1 cellular context compared by ENCODE assay signal in the genomic region with DNA sequence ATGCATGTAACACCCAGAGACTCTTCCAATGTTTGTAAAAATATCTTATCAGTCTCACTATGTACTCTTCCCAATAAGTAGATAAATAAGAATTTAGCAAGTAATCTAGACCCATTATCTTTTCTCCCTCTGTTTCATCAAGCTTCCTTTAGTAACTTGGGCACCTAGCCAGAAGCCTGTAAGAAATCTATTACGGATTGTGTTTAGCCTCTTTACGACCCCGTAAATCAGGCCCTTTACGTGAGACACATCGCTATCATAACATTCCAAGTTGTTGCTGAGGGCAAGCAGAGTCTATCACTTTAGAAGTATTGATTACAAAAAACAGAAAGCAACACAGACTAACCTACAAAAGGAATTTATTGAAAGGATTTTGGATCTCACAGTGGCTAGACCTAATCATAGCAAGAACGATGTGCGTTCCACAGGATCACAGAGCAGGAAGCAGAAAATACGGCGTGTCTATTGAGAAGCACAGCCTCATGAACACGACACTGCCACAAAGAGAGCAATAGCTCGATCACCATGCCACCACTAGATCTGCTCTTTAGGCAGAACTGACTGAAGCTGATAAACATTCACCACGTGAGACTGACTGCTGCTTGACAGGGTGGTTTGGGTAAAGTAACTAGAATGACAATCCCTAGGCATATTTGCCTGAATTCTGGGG.
A peak's percentile ranks its signal among the peaks of the same experiment; 100 is the strongest.
TF ChIP-seq lines count a peak whose summit lies in the region.

No MANE protein-coding gene starts in this region.

TF ChIP-seq in HEK293, 187 proteins besides CTCF, POLR2A, EP300 and RAD21 (continued from another document):
- no peak for TF ChIP-seq IKZF3 (tag by site-specific recombination; IDR thresholded peaks at IDR 0.05)
- TF ChIP-seq, protein P1, sequence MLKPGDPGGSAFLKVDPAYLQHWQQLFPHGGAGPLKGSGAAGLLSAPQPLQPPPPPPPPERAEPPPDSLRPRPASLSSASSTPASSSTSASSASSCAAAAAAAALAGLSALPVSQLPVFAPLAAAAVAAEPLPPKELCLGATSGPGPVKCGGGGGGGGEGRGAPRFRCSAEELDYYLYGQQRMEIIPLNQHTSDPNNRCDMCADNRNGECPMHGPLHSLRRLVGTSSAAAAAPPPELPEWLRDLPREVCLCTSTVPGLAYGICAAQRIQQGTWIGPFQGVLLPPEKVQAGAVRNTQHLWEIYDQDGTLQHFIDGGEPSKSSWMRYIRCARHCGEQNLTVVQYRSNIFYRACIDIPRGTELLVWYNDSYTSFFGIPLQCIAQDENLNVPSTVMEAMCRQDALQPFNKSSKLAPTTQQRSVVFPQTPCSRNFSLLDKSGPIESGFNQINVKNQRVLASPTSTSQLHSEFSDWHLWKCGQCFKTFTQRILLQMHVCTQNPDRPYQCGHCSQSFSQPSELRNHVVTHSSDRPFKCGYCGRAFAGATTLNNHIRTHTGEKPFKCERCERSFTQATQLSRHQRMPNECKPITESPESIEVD (tag by site-specific recombination; IDR thresholded peaks at IDR 0.05), result peak; percentile 50; the same call in 1 of the 2 replicates
- TF ChIP-seq, protein P2, sequence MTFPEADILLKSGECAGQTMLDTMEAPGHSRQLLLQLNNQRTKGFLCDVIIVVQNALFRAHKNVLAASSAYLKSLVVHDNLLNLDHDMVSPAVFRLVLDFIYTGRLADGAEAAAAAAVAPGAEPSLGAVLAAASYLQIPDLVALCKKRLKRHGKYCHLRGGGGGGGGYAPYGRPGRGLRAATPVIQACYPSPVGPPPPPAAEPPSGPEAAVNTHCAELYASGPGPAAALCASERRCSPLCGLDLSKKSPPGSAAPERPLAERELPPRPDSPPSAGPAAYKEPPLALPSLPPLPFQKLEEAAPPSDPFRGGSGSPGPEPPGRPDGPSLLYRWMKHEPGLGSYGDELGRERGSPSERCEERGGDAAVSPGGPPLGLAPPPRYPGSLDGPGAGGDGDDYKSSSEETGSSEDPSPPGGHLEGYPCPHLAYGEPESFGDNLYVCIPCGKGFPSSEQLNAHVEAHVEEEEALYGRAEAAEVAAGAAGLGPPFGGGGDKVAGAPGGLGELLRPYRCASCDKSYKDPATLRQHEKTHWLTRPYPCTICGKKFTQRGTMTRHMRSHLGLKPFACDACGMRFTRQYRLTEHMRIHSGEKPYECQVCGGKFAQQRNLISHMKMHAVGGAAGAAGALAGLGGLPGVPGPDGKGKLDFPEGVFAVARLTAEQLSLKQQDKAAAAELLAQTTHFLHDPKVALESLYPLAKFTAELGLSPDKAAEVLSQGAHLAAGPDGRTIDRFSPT (tag by site-specific recombination; IDR thresholded peaks at IDR 0.05), result no peak
- TF ChIP-seq SP2 (tag by site-specific recombination; IDR thresholded peaks at IDR 0.05), result no peak
- TF ChIP-seq ZNF596 (tag by site-specific recombination; IDR thresholded peaks at IDR 0.05), result no peak
- no peak for TF ChIP-seq ZNF548 (tag by site-specific recombination; IDR thresholded peaks at IDR 0.05)
- TF ChIP-seq ZNF266 (tag by site-specific recombination; IDR thresholded peaks at IDR 0.05; ENCODE audit: low read depth), result no peak
- peak; percentile 95 for TF ChIP-seq TRIM28 (IDR thresholded peaks at IDR 0.05; ENCODE audit: borderline replicate concordance, low read length)
- TF ChIP-seq ZNF335 (tag by site-specific recombination; conservative IDR thresholded peaks at IDR 0.05), result no peak
- TF ChIP-seq ZNF585B (tag by site-specific recombination; IDR thresholded peaks at IDR 0.05), result no peak
- no peak for TF ChIP-seq ZNF239 (tag by site-specific recombination; IDR thresholded peaks at IDR 0.05)
- TF ChIP-seq, protein P3, sequence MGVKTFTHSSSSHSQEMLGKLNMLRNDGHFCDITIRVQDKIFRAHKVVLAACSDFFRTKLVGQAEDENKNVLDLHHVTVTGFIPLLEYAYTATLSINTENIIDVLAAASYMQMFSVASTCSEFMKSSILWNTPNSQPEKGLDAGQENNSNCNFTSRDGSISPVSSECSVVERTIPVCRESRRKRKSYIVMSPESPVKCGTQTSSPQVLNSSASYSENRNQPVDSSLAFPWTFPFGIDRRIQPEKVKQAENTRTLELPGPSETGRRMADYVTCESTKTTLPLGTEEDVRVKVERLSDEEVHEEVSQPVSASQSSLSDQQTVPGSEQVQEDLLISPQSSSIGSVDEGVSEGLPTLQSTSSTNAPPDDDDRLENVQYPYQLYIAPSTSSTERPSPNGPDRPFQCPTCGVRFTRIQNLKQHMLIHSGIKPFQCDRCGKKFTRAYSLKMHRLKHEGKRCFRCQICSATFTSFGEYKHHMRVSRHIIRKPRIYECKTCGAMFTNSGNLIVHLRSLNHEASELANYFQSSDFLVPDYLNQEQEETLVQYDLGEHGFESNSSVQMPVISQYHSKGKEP (tag by site-specific recombination; IDR thresholded peaks at IDR 0.05), result no peak
- no peak for TF ChIP-seq ZNF707 (tag by site-specific recombination; IDR thresholded peaks at IDR 0.05)
- no peak for TF ChIP-seq ZNF426 (tag by site-specific recombination; IDR thresholded peaks at IDR 0.05)
- no peak for TF ChIP-seq ZNF792 (tag by site-specific recombination; IDR thresholded peaks at IDR 0.05)
- TF ChIP-seq KLF10 (tag by site-specific recombination; IDR thresholded peaks at IDR 0.05), result no peak
- no peak for TF ChIP-seq ZSCAN23 (tag by site-specific recombination; IDR thresholded peaks at IDR 0.05)
- TF ChIP-seq, protein P4, sequence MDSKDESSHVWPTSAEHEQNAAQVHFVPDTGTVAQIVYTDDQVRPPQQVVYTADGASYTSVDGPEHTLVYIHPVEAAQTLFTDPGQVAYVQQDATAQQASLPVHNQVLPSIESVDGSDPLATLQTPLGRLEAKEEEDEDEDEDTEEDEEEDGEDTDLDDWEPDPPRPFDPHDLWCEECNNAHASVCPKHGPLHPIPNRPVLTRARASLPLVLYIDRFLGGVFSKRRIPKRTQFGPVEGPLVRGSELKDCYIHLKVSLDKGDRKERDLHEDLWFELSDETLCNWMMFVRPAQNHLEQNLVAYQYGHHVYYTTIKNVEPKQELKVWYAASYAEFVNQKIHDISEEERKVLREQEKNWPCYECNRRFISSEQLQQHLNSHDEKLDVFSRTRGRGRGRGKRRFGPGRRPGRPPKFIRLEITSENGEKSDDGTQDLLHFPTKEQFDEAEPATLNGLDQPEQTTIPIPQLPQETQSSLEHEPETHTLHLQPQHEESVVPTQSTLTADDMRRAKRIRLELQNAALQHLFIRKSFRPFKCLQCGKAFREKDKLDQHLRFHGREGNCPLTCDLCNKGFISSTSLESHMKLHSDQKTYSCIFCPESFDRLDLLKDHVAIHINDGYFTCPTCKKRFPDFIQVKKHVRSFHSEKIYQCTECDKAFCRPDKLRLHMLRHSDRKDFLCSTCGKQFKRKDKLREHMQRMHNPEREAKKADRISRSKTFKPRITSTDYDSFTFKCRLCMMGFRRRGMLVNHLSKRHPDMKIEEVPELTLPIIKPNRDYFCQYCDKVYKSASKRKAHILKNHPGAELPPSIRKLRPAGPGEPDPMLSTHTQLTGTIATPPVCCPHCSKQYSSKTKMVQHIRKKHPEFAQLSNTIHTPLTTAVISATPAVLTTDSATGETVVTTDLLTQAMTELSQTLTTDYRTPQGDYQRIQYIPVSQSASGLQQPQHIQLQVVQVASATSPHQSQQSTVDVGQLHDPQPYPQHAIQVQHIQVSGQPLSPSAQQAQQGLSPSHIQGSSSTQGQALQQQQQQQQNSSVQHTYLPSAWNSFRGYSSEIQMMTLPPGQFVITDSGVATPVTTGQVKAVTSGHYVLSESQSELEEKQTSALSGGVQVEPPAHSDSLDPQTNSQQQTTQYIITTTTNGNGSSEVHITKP (tag by site-specific recombination; IDR thresholded peaks at IDR 0.05), result no peak
- TF ChIP-seq TCF7L2 (IDR thresholded peaks at IDR 0.05; ENCODE audit: borderline replicate concordance, low read depth, low read length), result peak; percentile 41; the same call in 1 of the 2 replicates
- TF ChIP-seq FEZF1 (tag by site-specific recombination; IDR thresholded peaks at IDR 0.05), result peak; percentile 58
- TF ChIP-seq ZBTB48 (tag by site-specific recombination; IDR thresholded peaks at IDR 0.05), result no peak
- TF ChIP-seq, protein P5, sequence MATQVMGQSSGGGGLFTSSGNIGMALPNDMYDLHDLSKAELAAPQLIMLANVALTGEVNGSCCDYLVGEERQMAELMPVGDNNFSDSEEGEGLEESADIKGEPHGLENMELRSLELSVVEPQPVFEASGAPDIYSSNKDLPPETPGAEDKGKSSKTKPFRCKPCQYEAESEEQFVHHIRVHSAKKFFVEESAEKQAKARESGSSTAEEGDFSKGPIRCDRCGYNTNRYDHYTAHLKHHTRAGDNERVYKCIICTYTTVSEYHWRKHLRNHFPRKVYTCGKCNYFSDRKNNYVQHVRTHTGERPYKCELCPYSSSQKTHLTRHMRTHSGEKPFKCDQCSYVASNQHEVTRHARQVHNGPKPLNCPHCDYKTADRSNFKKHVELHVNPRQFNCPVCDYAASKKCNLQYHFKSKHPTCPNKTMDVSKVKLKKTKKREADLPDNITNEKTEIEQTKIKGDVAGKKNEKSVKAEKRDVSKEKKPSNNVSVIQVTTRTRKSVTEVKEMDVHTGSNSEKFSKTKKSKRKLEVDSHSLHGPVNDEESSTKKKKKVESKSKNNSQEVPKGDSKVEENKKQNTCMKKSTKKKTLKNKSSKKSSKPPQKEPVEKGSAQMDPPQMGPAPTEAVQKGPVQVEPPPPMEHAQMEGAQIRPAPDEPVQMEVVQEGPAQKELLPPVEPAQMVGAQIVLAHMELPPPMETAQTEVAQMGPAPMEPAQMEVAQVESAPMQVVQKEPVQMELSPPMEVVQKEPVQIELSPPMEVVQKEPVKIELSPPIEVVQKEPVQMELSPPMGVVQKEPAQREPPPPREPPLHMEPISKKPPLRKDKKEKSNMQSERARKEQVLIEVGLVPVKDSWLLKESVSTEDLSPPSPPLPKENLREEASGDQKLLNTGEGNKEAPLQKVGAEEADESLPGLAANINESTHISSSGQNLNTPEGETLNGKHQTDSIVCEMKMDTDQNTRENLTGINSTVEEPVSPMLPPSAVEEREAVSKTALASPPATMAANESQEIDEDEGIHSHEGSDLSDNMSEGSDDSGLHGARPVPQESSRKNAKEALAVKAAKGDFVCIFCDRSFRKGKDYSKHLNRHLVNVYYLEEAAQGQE (tag by site-specific recombination; IDR thresholded peaks at IDR 0.05), result no peak
- TF ChIP-seq ZNF223 (tag by site-specific recombination; IDR thresholded peaks at IDR 0.05), result no peak
- TF ChIP-seq, protein P6, sequence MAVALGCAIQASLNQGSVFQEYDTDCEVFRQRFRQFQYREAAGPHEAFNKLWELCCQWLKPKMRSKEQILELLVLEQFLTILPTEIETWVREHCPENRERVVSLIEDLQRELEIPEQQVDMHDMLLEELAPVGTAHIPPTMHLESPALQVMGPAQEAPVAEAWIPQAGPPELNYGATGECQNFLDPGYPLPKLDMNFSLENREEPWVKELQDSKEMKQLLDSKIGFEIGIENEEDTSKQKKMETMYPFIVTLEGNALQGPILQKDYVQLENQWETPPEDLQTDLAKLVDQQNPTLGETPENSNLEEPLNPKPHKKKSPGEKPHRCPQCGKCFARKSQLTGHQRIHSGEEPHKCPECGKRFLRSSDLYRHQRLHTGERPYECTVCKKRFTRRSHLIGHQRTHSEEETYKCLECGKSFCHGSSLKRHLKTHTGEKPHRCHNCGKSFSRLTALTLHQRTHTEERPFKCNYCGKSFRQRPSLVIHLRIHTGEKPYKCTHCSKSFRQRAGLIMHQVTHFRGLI (tag by site-specific recombination; IDR thresholded peaks at IDR 0.05), result no peak
- peak; percentile 97 for TF ChIP-seq ZBTB17 (tag by site-specific recombination; IDR thresholded peaks at IDR 0.05)
- no peak for TF ChIP-seq ZNF302 (tag by site-specific recombination; IDR thresholded peaks at IDR 0.05; ENCODE audit: low read depth)
- no peak for TF ChIP-seq BCL11A (tag by site-specific recombination; IDR thresholded peaks at IDR 0.05; ENCODE audit: low read depth)
- TF ChIP-seq, protein P7, sequence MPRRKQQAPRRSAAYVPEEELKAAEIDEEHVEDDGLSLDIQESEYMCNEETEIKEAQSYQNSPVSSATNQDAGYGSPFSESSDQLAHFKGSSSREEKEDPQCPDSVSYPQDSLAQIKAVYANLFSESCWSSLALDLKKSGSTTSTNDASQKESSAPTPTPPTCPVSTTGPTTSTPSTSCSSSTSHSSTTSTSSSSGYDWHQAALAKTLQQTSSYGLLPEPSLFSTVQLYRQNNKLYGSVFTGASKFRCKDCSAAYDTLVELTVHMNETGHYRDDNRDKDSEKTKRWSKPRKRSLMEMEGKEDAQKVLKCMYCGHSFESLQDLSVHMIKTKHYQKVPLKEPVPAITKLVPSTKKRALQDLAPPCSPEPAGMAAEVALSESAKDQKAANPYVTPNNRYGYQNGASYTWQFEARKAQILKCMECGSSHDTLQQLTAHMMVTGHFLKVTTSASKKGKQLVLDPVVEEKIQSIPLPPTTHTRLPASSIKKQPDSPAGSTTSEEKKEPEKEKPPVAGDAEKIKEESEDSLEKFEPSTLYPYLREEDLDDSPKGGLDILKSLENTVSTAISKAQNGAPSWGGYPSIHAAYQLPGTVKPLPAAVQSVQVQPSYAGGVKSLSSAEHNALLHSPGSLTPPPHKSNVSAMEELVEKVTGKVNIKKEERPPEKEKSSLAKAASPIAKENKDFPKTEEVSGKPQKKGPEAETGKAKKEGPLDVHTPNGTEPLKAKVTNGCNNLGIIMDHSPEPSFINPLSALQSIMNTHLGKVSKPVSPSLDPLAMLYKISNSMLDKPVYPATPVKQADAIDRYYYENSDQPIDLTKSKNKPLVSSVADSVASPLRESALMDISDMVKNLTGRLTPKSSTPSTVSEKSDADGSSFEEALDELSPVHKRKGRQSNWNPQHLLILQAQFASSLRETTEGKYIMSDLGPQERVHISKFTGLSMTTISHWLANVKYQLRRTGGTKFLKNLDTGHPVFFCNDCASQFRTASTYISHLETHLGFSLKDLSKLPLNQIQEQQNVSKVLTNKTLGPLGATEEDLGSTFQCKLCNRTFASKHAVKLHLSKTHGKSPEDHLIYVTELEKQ (tag by site-specific recombination; IDR thresholded peaks at IDR 0.05; ENCODE audit: borderline replicate concordance), result no peak
- no peak for TF ChIP-seq ZNF292 (tag by site-specific recombination; IDR thresholded peaks at IDR 0.05; ENCODE audit: borderline replicate concordance, low read depth)
- no peak for TF ChIP-seq ZSCAN30 (tag by site-specific recombination; IDR thresholded peaks at IDR 0.05)
- TF ChIP-seq, protein P8, sequence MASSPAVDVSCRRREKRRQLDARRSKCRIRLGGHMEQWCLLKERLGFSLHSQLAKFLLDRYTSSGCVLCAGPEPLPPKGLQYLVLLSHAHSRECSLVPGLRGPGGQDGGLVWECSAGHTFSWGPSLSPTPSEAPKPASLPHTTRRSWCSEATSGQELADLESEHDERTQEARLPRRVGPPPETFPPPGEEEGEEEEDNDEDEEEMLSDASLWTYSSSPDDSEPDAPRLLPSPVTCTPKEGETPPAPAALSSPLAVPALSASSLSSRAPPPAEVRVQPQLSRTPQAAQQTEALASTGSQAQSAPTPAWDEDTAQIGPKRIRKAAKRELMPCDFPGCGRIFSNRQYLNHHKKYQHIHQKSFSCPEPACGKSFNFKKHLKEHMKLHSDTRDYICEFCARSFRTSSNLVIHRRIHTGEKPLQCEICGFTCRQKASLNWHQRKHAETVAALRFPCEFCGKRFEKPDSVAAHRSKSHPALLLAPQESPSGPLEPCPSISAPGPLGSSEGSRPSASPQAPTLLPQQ (tag by site-specific recombination; IDR thresholded peaks at IDR 0.05), result no peak
- TF ChIP-seq ZNF146 (tag by site-specific recombination; IDR thresholded peaks at IDR 0.05), result no peak
- TF ChIP-seq ZNF366 (tag by site-specific recombination; conservative IDR thresholded peaks at IDR 0.05), result no peak
- no peak for TF ChIP-seq KLF16 (tag by site-specific recombination; IDR thresholded peaks at IDR 0.05)
